Comparison of ENCODE assay signal across 8 cellular contexts in the genomic region with DNA sequence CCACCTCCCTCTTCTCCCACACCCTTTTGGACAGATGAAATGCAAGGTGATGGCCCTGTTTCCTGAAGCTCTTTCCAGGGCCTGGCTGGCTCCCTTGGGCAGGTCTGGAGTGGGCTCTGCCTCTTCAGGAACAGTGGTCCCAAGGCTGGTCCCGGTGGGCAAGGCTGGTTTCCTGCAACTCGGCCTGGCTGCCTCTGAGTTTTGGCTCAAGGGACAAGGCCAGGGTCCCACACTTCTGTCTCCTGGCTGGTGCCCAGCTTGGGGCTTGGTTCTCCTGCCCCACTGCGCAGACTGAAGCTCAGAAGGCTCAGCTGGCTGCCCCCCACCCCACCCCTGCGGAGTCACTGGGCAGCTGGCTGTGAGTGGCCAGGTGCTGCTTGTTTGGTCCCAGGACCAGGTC. TPM values are rescaled to one million over a fixed set of nuclear protein-coding genes. Genes with fewer than 3 reads are reported as not detected.
DNase-seq lines count a peak whose midpoint lies in the region; ATAC-seq, FAIRE-seq and TF ChIP-seq lines count a peak whose summit lies in the region.

No MANE protein-coding gene starts in this region.

- 93% methylated on average over 4 of the region's 4 CpGs; no CpG with 5 or more reads in 1 of the 2 experiments for WGBS in H1 (ENCODE audit: extremely low coverage in 1 of 2, insufficient coverage in 1 of 2, insufficient read length in 1 of 2, insufficient replicate concordance in 2 of 2, low coverage in 1 of 2, low lambda C conversion rate in 2 of 2, missing lambda C conversion rate in 1 of 2), 2 experiments

- intact Hi-C loops in CD4-positive, alpha-beta T cell (cut with DNase I, micrococcal nuclease): loop anchor here in 1 of 2 experiments (10.0 kb wide), 4 partner anchors 222 to 1252 kb away; a partner anchor contains a TSS

- H4K20me1 ChIP-seq in OCI-LY1 (ENCODE audit: insufficient read depth, low read length): no peaks in the 10 kb centered on the region
- peaks cover 7 to 15% of the 10 kb centered on the region in 2 experiments for H4K20me1 ChIP-seq in H1 (replicated peaks in 1 of 2; ENCODE audit: control insufficient read depth in 1 of 2, insufficient read depth in 2 of 2, low read length in 2 of 2)
- H4K20me1 ChIP-seq in neural progenitor cell (ENCODE audit: low read depth): peaks cover 64% of the 10 kb centered on the region

- no peak overlapping the region for H2BK20ac ChIP-seq in H1 (ENCODE audit: low read length)

- H2AK5ac ChIP-seq in H1 (ENCODE audit: low read depth, low read length): 0 out of 2 replicates have a peak overlapping the region, but pooled peaks have one; percentile 65

- peak overlapping the region; percentile 88 for H3K27ac Mint-ChIP-seq in CD4-positive, alpha-beta T cell
- H3K27ac Mint-ChIP-seq in neural progenitor cell: no peak overlapping the region

- no peak for DNase-seq in CD4-positive, alpha-beta T cell
- DNase-seq in H1 (ENCODE audit: low read depth in 1 of 2, low spot score in 2 of 2): no peak
- DNase-seq in neural progenitor cell (ENCODE audit: low spot score): no peak
- no peak for DNase-seq in Ammon's horn (ENCODE audit: low spot score)
- DNase-seq in AG08395 (ENCODE audit: low spot score): no peak
- no peak for DNase-seq in NOMO-1 treated with dmso at 0.1 percent for 144 hours (lab: John Stamatoyannopoulos, UW; ENCODE audit: unreplicated experiment)

- no peak for TF ChIP-seq RAD21 in H1 (IDR thresholded peaks at IDR 0.05 in 1 of 2, conservative IDR thresholded peaks at IDR 0.05 in 1 of 2; ENCODE audit: low read depth in 2 of 2, low read length in 2 of 2)

- H3K14ac ChIP-seq in H1 (ENCODE audit: insufficient read length): no peak overlapping the region

- H3K23me2 ChIP-seq in H1 (ENCODE audit: low read depth, low read length): peaks cover 26% of the 10 kb centered on the region

- H3K4me2 ChIP-seq in OCI-LY1 (ENCODE audit: low read length): peak overlapping the region; percentile 96
- H3K4me2 ChIP-seq in H1 (ENCODE audit: insufficient read depth in 1 of 2, low read depth in 2 of 2, low read length in 2 of 2): peak overlapping the region; percentile 75 to 85; a peak in 1 of 4 replicates
- no peak overlapping the region for H3K4me2 ChIP-seq in neural progenitor cell

- H2BK120ac ChIP-seq in H1 (replicated peaks; ENCODE audit: low read depth, low read length): no peak overlapping the region

- no peak overlapping the region for H4K91ac ChIP-seq in H1 (replicated peaks; ENCODE audit: insufficient read length, low read length)

- FAIRE-seq in H1 (lab: Jason Lieb, UNC): no peak

- H3K27ac ChIP-seq in CD4-positive, alpha-beta T cell (ENCODE audit: low read depth, low read length): no peak overlapping the region
- H3K27ac ChIP-seq in OCI-LY1 (ENCODE audit: low read depth, low read length, poor library complexity, severe bottlenecking) (peak overlapping the region; percentile 88), H1 (ENCODE audit: low read depth, low read length) (no peak overlapping the region), neural progenitor cell (no peak overlapping the region)

- H3K4me3 ChIP-seq in OCI-LY1 (ENCODE audit: low read depth, low read length, poor library complexity, severe bottlenecking) (peak overlapping the region; percentile 67), H1 (ENCODE audit: extremely low read depth in 1 of 4, insufficient read depth in 2 of 4, low read depth in 3 of 4, low read length in 4 of 4) (0 out of 8 replicates have a peak overlapping the region, but pooled peaks of 1 of the 4 experiments have one; percentile 73), neural progenitor cell (no peak overlapping the region)

- H3K79me1 ChIP-seq in H1 (ENCODE audit: low read depth, low read length): peaks cover 5% of the 10 kb centered on the region; the same call in 1 of the 2 replicates

- no peak for TF ChIP-seq POLR2A in H1 (IDR thresholded peaks at IDR 0.05; ENCODE audit: control extremely low read depth in 1 of 2, low read depth in 2 of 2, low read length in 2 of 2)

- H4K8ac ChIP-seq in H1 (ENCODE audit: extremely low read depth, insufficient read depth, low read length): no peak overlapping the region

- H2AFZ ChIP-seq in OCI-LY1 (ENCODE audit: low read length) (no peak overlapping the region), H1 (ENCODE audit: low read length) (no peak overlapping the region), neural progenitor cell (replicated peaks) (no peak overlapping the region)

- H3K9me3 ChIP-seq in CD4-positive, alpha-beta T cell (ENCODE audit: control insufficient read depth, low read length): no peaks in the 10 kb centered on the region
- H3K9me3 ChIP-seq in OCI-LY1 (ENCODE audit: low read length) (no peaks in the 10 kb centered on the region), H1 (ENCODE audit: insufficient read depth in 2 of 2, low read depth in 1 of 2, low read length in 1 of 2) (no peaks in the 10 kb centered on the region), neural progenitor cell (ENCODE audit: low read depth) (no peaks in the 10 kb centered on the region)

- TF ChIP-seq EP300 in H1 (IDR thresholded peaks at IDR 0.05; ENCODE audit: borderline replicate concordance in 1 of 2, low read depth in 2 of 2, low read length in 2 of 2): no peak

- H3K36me3 Mint-ChIP-seq in CD4-positive, alpha-beta T cell (ENCODE audit: low read depth): peaks cover 13% of the 10 kb centered on the region
- peaks cover 7% of the 10 kb centered on the region for H3K36me3 Mint-ChIP-seq in neural progenitor cell

- H3K4me3 Mint-ChIP-seq in CD4-positive, alpha-beta T cell: peak overlapping the region; percentile 95
- H3K4me3 Mint-ChIP-seq in neural progenitor cell: peak overlapping the region; percentile 84

- peaks cover 29% of the 10 kb centered on the region for H3K4me1 Mint-ChIP-seq in CD4-positive, alpha-beta T cell (ENCODE audit: low read depth)
- H3K4me1 Mint-ChIP-seq in neural progenitor cell: peaks cover 36% of the 10 kb centered on the region

- no peaks in the 10 kb centered on the region for H3K9me2 ChIP-seq in OCI-LY1 (ENCODE audit: low read depth, low read length)

- no peak overlapping the region for H2BK15ac ChIP-seq in H1 (ENCODE audit: low read length)

- H3K36me3 ChIP-seq in OCI-LY1 (ENCODE audit: insufficient read depth, low read length) (peaks cover 11% of the 10 kb centered on the region), H1 (ENCODE audit: control insufficient read depth in 2 of 4, insufficient read depth in 4 of 4, low read length in 3 of 4) (peaks cover 3 to 7% (median 5%) of the 10 kb centered on the region in 4 experiments; a peak in 6 of 8 replicates), neural progenitor cell (no peaks in the 10 kb centered on the region)

- CTCF ChIA-PET in CD4-positive, alpha-beta T cell (lab: Charles Lee): interaction anchor here (1.5 kb wide), 1 partner anchor 85 kb away, joined by 3 read pairs; no protein-coding TSS in a partner anchor
- CTCF ChIA-PET in H1 (lab: Charles Lee; ENCODE audit: partially characterized antibody): interaction anchor here (0.6 to 5.2 kb wide), 5 partner anchors 9 to 214 kb away, joined by 3 to 33 read pairs (median 3); a partner anchor contains a TSS

- no peak overlapping the region for H2BK5ac ChIP-seq in H1 (ENCODE audit: low read depth, low read length)

- no peak overlapping the region for H4K5ac ChIP-seq in H1 (ENCODE audit: insufficient read length, low read depth, low read length)

- H3F3A ChIP-seq in OCI-LY1 (ENCODE audit: insufficient read depth, low read length) (peaks cover 13% of the 10 kb centered on the region; the same call in 1 of the 2 replicates), neural progenitor cell (ENCODE audit: low read depth) (peaks cover 59% of the 10 kb centered on the region)

- peaks cover 3% of the 10 kb centered on the region; the same call in 1 of the 2 replicates for H3K79me2 ChIP-seq in OCI-LY1 (ENCODE audit: insufficient read depth, low read length)
- H3K79me2 ChIP-seq in H1 (ENCODE audit: control insufficient read depth in 1 of 2, insufficient read depth in 2 of 2, low read length in 2 of 2): peaks cover 10 to 24% of the 10 kb centered on the region in 2 experiments
- H3K79me2 ChIP-seq in neural progenitor cell (ENCODE audit: low read depth): peaks cover 22% of the 10 kb centered on the region

- H3K23ac ChIP-seq in H1 (ENCODE audit: insufficient read length): no peak overlapping the region

- H3K9me3 Mint-ChIP-seq in CD4-positive, alpha-beta T cell: no peaks in the 10 kb centered on the region
- H3K9me3 Mint-ChIP-seq in neural progenitor cell: peaks cover 1% of the 10 kb centered on the region

- H3K27me3 ChIP-seq in CD4-positive, alpha-beta T cell (ENCODE audit: control insufficient read depth, insufficient read depth, low read length): no peaks in the 10 kb centered on the region
- H3K27me3 ChIP-seq in OCI-LY1 (ENCODE audit: insufficient read depth, low read length) (no peaks in the 10 kb centered on the region), H1 (replicated peaks in 1 of 4; ENCODE audit: control insufficient read depth in 3 of 4, extremely low read depth in 1 of 4, insufficient read depth in 3 of 4, low read length in 3 of 4) (peaks cover 0 to 33% (median 22%) of the 10 kb centered on the region in 4 experiments; a peak in 5 of 7 replicates), neural progenitor cell (peaks cover 74% of the 10 kb centered on the region)

- ATAC-seq in CD4-positive, alpha-beta T cell (ENCODE audit: poor library complexity): no peak
- ATAC-seq in HG03432 (IDR thresholded peaks at IDR 0.05; ENCODE audit: unreplicated experiment): no peak

- POLR2A ChIA-PET in CD4-positive, alpha-beta T cell (lab: Charles Lee): interaction anchor here (9.3 kb wide), 1 partner anchor 36 kb away, joined by 93 read pairs; a partner anchor contains a TSS
- POLR2A ChIA-PET in H1 (lab: Charles Lee; ENCODE audit: partially characterized antibody): interaction anchor here (1.2 to 30.5 kb wide), 6 partner anchors 9 to 206 kb away, joined by 4 to 1004 read pairs (median 8); a partner anchor contains a TSS

- H3K27me3 Mint-ChIP-seq in CD4-positive, alpha-beta T cell: no peaks in the 10 kb centered on the region
- peaks cover 22% of the 10 kb centered on the region for H3K27me3 Mint-ChIP-seq in neural progenitor cell (ENCODE audit: insufficient read depth, low read depth)

- H3K9ac ChIP-seq in OCI-LY1 (ENCODE audit: low read length): peak overlapping the region; percentile 85; the same call in 1 of the 2 replicates
- no peak overlapping the region for H3K9ac ChIP-seq in H1 (replicated peaks in 1 of 4; ENCODE audit: extremely low read depth in 1 of 4, low read depth in 3 of 4, low read length in 3 of 4)
- H3K9ac ChIP-seq in neural progenitor cell: no peak overlapping the region

- no peak overlapping the region for H3K56ac ChIP-seq in H1 (replicated peaks; ENCODE audit: insufficient read length, low read depth, low read length)

- no peak overlapping the region for H3K4ac ChIP-seq in H1 (replicated peaks; ENCODE audit: insufficient read length, low read depth, low read length)

- no peak for TF ChIP-seq CTCF in CD4-positive, alpha-beta T cell (IDR thresholded peaks at IDR 0.05)
- TF ChIP-seq CTCF in OCI-LY1 (IDR thresholded peaks at IDR 0.05; ENCODE audit: low read length) (no peak), H1 (IDR thresholded peaks at IDR 0.05; ENCODE audit: control extremely low read depth in 1 of 3, insufficient read depth in 1 of 3, low read depth in 1 of 3, low read length in 3 of 3) (no peak), neural progenitor cell (IDR thresholded peaks at IDR 0.05) (no peak)

- no peak overlapping the region for H3K18ac ChIP-seq in H1 (ENCODE audit: extremely low read depth, low read length)

- H2BK12ac ChIP-seq in H1 (ENCODE audit: low read depth, low read length): no peak overlapping the region

- H3K4me1 ChIP-seq in OCI-LY1 (ENCODE audit: insufficient read depth, low read length, severe bottlenecking) (peaks cover 65% of the 10 kb centered on the region), H1 (replicated peaks in 1 of 4; ENCODE audit: control insufficient read depth in 3 of 4, insufficient read depth in 4 of 4, low read length in 3 of 4) (peaks cover 0 to 46% (median 25%) of the 10 kb centered on the region in 4 experiments; a peak in 6 of 7 replicates), neural progenitor cell (peaks cover 25% of the 10 kb centered on the region)

RNA-seq across cellular contexts. Expression of a gene that starts 3.8 kb away (rescaled TPM):
- 1,000 to 10,000 TPM; 1,296 to 1,318 TPM for total RNA-seq in CD4-positive, alpha-beta T cell
- total RNA-seq in H1 (2021; fragmentation: NEBNext Ultra II Directional; extraction: Animal tissue kit (Norgen Biotek cat#: 25700)): 3,535 and 3,691 TPM in 2 replicates
- 5,010 and 7,420 TPM in 2 replicates for polyA plus RNA-seq in H1 (2011; rRNA removed)
- 3,868 TPM for polyA plus RNA-seq in H1 (2011; cell fraction: cytosol; rRNA removed)
- 4,694 TPM for polyA plus RNA-seq in H1 (2011; cell fraction: nucleus; rRNA removed)
- polyA plus RNA-seq in H1 (2012, experiment 1 of 2): 3,170 to 3,474 TPM (median 3,377 TPM) in 4 replicates
- 3,649 TPM for polyA plus RNA-seq in H1 (2012, experiment 2 of 2)
- 4,243 TPM for polyA plus RNA-seq in H1 (2013, experiment 1 of 2)
- 4,284 TPM for polyA plus RNA-seq in H1 (2013, experiment 2 of 2)
- 1,111 and 1,306 TPM in 2 replicates for polyA minus RNA-seq in H1 (2011; rRNA and poly(A)+ RNA removed)
- 1,521 TPM for polyA minus RNA-seq in H1 (2011; cell fraction: cytosol; rRNA and poly(A)+ RNA removed)
- 1,666 TPM for polyA minus RNA-seq in H1 (2011; cell fraction: nucleus; rRNA and poly(A)+ RNA removed)
- total RNA-seq in neural progenitor cell (ENCODE audit: low replicate concordance): 1,228 and 2,405 TPM in 2 replicates

RNA-seq across cellular contexts. Expression of a gene that starts 11.7 kb away (rescaled TPM):
- total RNA-seq in CD4-positive, alpha-beta T cell: 1 to 10 TPM; 1.0 to 1.1 TPM
- total RNA-seq in H1 (2021; fragmentation: NEBNext Ultra II Directional; extraction: Animal tissue kit (Norgen Biotek cat#: 25700)): 0.30 TPM in 1 of 2 replicates, not detected in the other
- polyA plus RNA-seq in H1 (2011; rRNA removed): 0.18 and 0.44 TPM in 2 replicates
- polyA plus RNA-seq in H1 (2011; cell fraction: cytosol; rRNA removed): 0.14 TPM
- 0.88 TPM for polyA plus RNA-seq in H1 (2011; cell fraction: nucleus; rRNA removed)
- polyA plus RNA-seq in H1 (2012, experiment 1 of 2): 0.12 to 0.43 TPM (median 0.30 TPM) in 4 replicates
- 0.28 TPM for polyA plus RNA-seq in H1 (2012, experiment 2 of 2)
- polyA plus RNA-seq in H1 (2013, experiment 1 of 2): not detected
- 0.07 TPM for polyA plus RNA-seq in H1 (2013, experiment 2 of 2)
- polyA minus RNA-seq in H1 (2011; rRNA and poly(A)+ RNA removed): 0.09 and 0.10 TPM in 2 replicates
- polyA minus RNA-seq in H1 (2011; cell fraction: cytosol; rRNA and poly(A)+ RNA removed): not detected
- 0.90 TPM for polyA minus RNA-seq in H1 (2011; cell fraction: nucleus; rRNA and poly(A)+ RNA removed)
- total RNA-seq in neural progenitor cell (ENCODE audit: low replicate concordance): 0.28 TPM in 1 of 2 replicates, not detected in the other

RNA-seq across cellular contexts. Expression of a gene that starts 35.7 kb away (rescaled TPM):
- 10 to 100 TPM; 18.7 to 19.7 TPM for total RNA-seq in CD4-positive, alpha-beta T cell
- total RNA-seq in H1 (2021; fragmentation: NEBNext Ultra II Directional; extraction: Animal tissue kit (Norgen Biotek cat#: 25700)): 37.9 and 41.8 TPM in 2 replicates
- polyA plus RNA-seq in H1 (2011; rRNA removed): 23.2 and 33.1 TPM in 2 replicates
- polyA plus RNA-seq in H1 (2011; cell fraction: cytosol; rRNA removed): 28.9 TPM
- polyA plus RNA-seq in H1 (2011; cell fraction: nucleus; rRNA removed): 69.4 TPM
- 17.1 to 31.4 TPM (median 28.6 TPM) in 4 replicates for polyA plus RNA-seq in H1 (2012, experiment 1 of 2)
- 25.6 TPM for polyA plus RNA-seq in H1 (2012, experiment 2 of 2)
- polyA plus RNA-seq in H1 (2013, experiment 1 of 2): 16.0 TPM
- polyA plus RNA-seq in H1 (2013, experiment 2 of 2): 16.3 TPM
- 13.3 and 19.4 TPM in 2 replicates for polyA minus RNA-seq in H1 (2011; rRNA and poly(A)+ RNA removed)
- 18.1 TPM for polyA minus RNA-seq in H1 (2011; cell fraction: cytosol; rRNA and poly(A)+ RNA removed)
- 33.6 TPM for polyA minus RNA-seq in H1 (2011; cell fraction: nucleus; rRNA and poly(A)+ RNA removed)
- total RNA-seq in neural progenitor cell (ENCODE audit: low replicate concordance): 9.7 and 36.5 TPM in 2 replicates
